8 cellular contexts compared by ENCODE assay signal in the genomic region with DNA sequence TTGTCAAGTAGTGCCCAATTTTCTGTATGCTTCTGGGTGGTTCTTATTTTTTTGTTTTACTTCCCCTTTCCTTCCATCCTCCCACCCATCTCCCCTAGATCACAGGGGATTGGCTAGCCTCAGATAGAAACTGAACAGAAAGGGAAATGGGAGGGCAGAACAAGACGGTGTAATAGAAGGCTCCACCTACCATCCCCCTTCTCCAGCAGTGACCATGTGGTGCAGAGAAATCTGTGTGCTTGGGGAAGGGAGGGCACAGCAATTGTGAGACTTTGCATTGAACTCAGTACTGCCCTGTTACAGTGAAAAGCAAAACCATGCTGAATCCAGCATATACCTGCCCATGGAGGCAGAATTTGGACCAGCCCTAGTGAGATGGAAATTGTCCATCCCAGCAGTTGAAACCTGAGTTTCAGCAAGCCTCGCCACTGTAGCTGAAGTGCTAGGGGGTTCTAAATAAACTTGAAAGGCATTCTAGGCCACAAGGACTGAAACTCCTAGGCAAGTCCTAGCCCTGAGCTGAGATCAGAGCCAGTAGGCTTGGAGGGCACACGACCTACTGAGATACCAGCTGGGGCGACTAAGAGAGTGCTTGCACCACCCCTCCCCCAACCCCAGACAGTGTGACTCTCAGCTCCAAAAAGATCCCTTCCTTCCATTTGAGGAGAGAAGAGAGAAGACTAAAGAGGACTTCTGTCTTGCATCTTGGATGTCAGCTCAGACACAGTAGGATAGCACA. TPM values are rescaled to one million over a fixed set of nuclear protein-coding genes. Genes with fewer than 3 reads are reported as not detected.
DNase-seq lines count a peak whose midpoint lies in the region; ATAC-seq and TF ChIP-seq lines count a peak whose summit lies in the region.

No MANE protein-coding gene starts in this region.

- no peak for DNase-seq in activated T-cell treated with anti-CD3 and anti-CD28 coated beads, Interleukin-2, amount 50 U/mL, for 4 hours
- DNase-seq in activated T-cell treated with anti-CD3 and anti-CD28 coated beads, Interleukin-2, amount 50 U/mL, for 48 hours = no peak
- DNase-seq in NOMO-1 treated with dmso at 0.1 percent for 144 hours (lab: John Stamatoyannopoulos, UW; ENCODE audit: unreplicated experiment) = peak; percentile 98
- peak in 1 of 2 donors; percentile 26 for DNase-seq in heart right ventricle
- DNase-seq in HuH-7.5 (ENCODE audit: low spot score) = no peak
- DNase-seq in adrenal gland = no peak
- no peak for DNase-seq in stimulated activated CD4-positive, alpha-beta T cell treated with anti-CD3 and anti-CD28 coated beads, Interleukin-15, amount 100 ng/mL, for 24 hours

- WGBS in heart right ventricle, 2 donors = 50 to 53% methylated on average over 4 of the region's 4 CpGs
- 33 to 45% (median 41%) methylated on average over 4 of the region's 4 CpGs for WGBS in adrenal gland, 4 donors

- TF ChIP-seq POLR2A in adrenal gland (IDR thresholded peaks at IDR 0.05) = no peak

- H3K36me3 Mint-ChIP-seq in activated T-cell treated with anti-CD3 and anti-CD28 coated beads, Interleukin-2, amount 50 U/mL, for 4 hours (ENCODE audit: insufficient read depth) = peaks cover 35% of the 10 kb centered on the region

- H3K9me3 Mint-ChIP-seq in activated T-cell treated with anti-CD3 and anti-CD28 coated beads, Interleukin-2, amount 50 U/mL, for 4 hours = peaks cover 17% of the 10 kb centered on the region

- H3K27ac ChIP-seq in heart right ventricle (peak overlapping the region in 1 of 10 donors; percentile 57), adrenal gland (no peak overlapping the region)

- H3K9me3 ChIP-seq in heart right ventricle = peaks cover 0 to 21% (median 12%) of the 10 kb centered on the region in 11 donors
- peaks cover 0 to 3% (median 0%) of the 10 kb centered on the region in 3 donors for H3K9me3 ChIP-seq in adrenal gland (replicated peaks in 1 of 3)

- no peak overlapping the region for H3K4me3 Mint-ChIP-seq in activated T-cell treated with anti-CD3 and anti-CD28 coated beads, Interleukin-2, amount 50 U/mL, for 4 hours

- intact Hi-C loops in heart right ventricle (cut with DNase I) = loop anchor here in 2 of 10 donors (10.0 kb wide), 2 partner anchors 53 to 117 kb away; no protein-coding TSS in a partner anchor
- intact Hi-C loops in adrenal gland (cut with DNase I) = no loop called here

- TF ChIP-seq CTCF in heart right ventricle (IDR thresholded peaks at IDR 0.05) = no peak
- TF ChIP-seq CTCF in adrenal gland (IDR thresholded peaks at IDR 0.05) = no peak

- H3K27me3 ChIP-seq in heart right ventricle = peaks cover 0 to 4% (median 0%) of the 10 kb centered on the region in 7 donors
- H3K27me3 ChIP-seq in adrenal gland = peaks cover 17% of the 10 kb centered on the region

- H3K4me3 ChIP-seq in heart right ventricle (no peak overlapping the region), adrenal gland (no peak overlapping the region)

- no peaks in the 10 kb centered on the region for H3K27me3 Mint-ChIP-seq in activated T-cell treated with anti-CD3 and anti-CD28 coated beads, Interleukin-2, amount 50 U/mL, for 4 hours (ENCODE audit: low read depth)

- H3K4me1 Mint-ChIP-seq in activated T-cell treated with anti-CD3 and anti-CD28 coated beads, Interleukin-2, amount 50 U/mL, for 4 hours (ENCODE audit: low read depth) = peaks cover 46% of the 10 kb centered on the region

- peak; percentile 74 to 86 for ATAC-seq in activated T-cell treated with anti-CD3 and anti-CD28 coated beads, Interleukin-2, amount 50 U/mL, for 4 hours
- peak; percentile 92 for ATAC-seq in HG02763 (IDR thresholded peaks at IDR 0.05; ENCODE audit: unreplicated experiment)
- ATAC-seq in heart right ventricle = peak in 7 of 8 donors; percentile 79 to 94 (median 87)

- H3K36me3 ChIP-seq in heart right ventricle (peaks cover 0 to 52% (median 7%) of the 10 kb centered on the region in 9 donors), adrenal gland (replicated peaks in 1 of 2) (peaks cover 0 to 8% of the 10 kb centered on the region in 2 donors)

- H3K4me1 ChIP-seq in heart right ventricle (peaks cover 0 to 55% (median 10%) of the 10 kb centered on the region in 9 donors), adrenal gland (replicated peaks in 1 of 2) (no peaks in the 10 kb centered on the region)

RNA-seq across cellular contexts. Expression of a gene that starts 5.2 kb away (rescaled TPM):
- 10 to 100 TPM; 13.4 to 17.0 (median 16.8) TPM for total RNA-seq in activated T-cell treated with anti-CD3 and anti-CD28 coated beads, Interleukin-2, amount 50 U/mL, for 4 hours
- total RNA-seq in heart right ventricle (10 to 100 TPM; 11.5 to 25.7 (median 18.5) TPM), adrenal gland (10 to 100 TPM; 14.4 to 37.3 (median 23.0) TPM)
- polyA plus RNA-seq in heart right ventricle (10 to 100 TPM in 1 of 2 donors, 1 to 10 TPM in 1; 4.3 to 16.4 TPM), adrenal gland (10 to 100 TPM in 2 of 3 donors, 1 to 10 TPM in 1; 8.0 to 10.9 (median 10.1) TPM)
